8 cellular contexts compared by ENCODE assay signal in the genomic region with DNA sequence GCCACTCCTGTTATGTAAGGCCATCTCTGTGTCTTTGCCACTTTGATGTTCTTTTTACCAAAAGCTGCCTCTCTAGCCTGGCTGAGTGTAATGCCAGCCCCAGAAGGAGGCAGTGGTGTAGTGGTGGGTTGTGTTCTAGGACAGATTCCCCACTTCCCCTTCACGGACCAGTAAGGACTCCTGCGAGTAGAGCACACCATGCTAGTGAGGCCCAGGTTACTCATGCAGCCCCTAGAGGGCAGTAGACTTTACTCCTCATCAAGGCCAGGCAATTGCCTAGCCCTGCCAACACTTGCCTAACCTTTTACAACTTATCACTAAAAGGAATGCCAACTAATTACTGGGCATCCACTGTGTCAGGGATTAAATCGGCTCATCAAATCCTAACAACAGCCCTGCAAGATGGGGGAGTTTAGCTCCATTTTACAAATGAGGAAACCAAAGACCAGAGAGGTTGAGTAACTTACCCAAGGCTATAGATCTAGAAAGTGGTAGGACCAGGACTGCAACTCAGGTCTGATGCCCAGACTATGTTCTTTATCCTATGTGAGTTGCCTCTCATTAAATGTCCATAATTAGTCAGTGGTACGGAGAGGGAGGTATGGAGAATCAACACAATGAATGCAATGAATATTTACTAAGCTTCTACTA.
DNase-seq lines count a peak whose midpoint lies in the region; ATAC-seq, FAIRE-seq and TF ChIP-seq lines count a peak whose summit lies in the region.

No MANE protein-coding gene starts in this region.

- intact Hi-C loops in lower lobe of right lung (cut with DNase I), result no loop called here

- no peak overlapping the region for H3K4me2 ChIP-seq in astrocyte (ENCODE audit: low read length)

- H3K36me3 ChIP-seq in astrocyte (ENCODE audit: insufficient read depth, low read length) (no peaks in the 10 kb centered on the region), lower lobe of right lung (no peaks in the 10 kb centered on the region)

- H4K20me1 ChIP-seq in astrocyte (ENCODE audit: insufficient read depth, low read length), result no peaks in the 10 kb centered on the region

- H3K9me3 Mint-ChIP-seq in astrocyte (ENCODE audit: unreplicated experiment), result no peaks in the 10 kb centered on the region

- no peak overlapping the region for H3K27ac Mint-ChIP-seq in astrocyte (ENCODE audit: unreplicated experiment)

- no peaks in the 10 kb centered on the region for H3K4me1 Mint-ChIP-seq in astrocyte (ENCODE audit: low read depth, unreplicated experiment)

- H3K27me3 Mint-ChIP-seq in astrocyte (ENCODE audit: low read depth, unreplicated experiment), result no peaks in the 10 kb centered on the region

- H3K9ac ChIP-seq in astrocyte (ENCODE audit: low read length), result no peak overlapping the region

- H2AFZ ChIP-seq in astrocyte (ENCODE audit: low read depth, low read length), result no peak overlapping the region

- H3K9me3 ChIP-seq in astrocyte (ENCODE audit: insufficient read depth, low read depth, low read length), result no peaks in the 10 kb centered on the region
- no peaks in the 10 kb centered on the region for H3K9me3 ChIP-seq in lower lobe of right lung

- no peak for FAIRE-seq in astrocyte (lab: Jason Lieb, UNC)

- H3K4me1 ChIP-seq in astrocyte (ENCODE audit: insufficient read depth, low read length), result no peaks in the 10 kb centered on the region
- H3K4me1 ChIP-seq in lower lobe of right lung, result no peaks in the 10 kb centered on the region

- TF ChIP-seq CTCF in 22Rv1 (IDR thresholded peaks at IDR 0.05) (peak; percentile 79), GM12865 (IDR thresholded peaks at IDR 0.05; ENCODE audit: insufficient read depth, low read depth, low read length, missing control alignments) (peak; percentile 76), astrocyte (IDR thresholded peaks at IDR 0.05; ENCODE audit: insufficient read depth, low read depth, low read length) (peak; percentile 19), lower lobe of right lung (IDR thresholded peaks at IDR 0.05) (peak; percentile 55)

- ATAC-seq in HG02763 (IDR thresholded peaks at IDR 0.05; ENCODE audit: unreplicated experiment) (peak; percentile 61), lower lobe of right lung (peak; percentile 88 to 89)

- no peak overlapping the region for H3K27ac ChIP-seq in 22Rv1
- H3K27ac ChIP-seq in astrocyte (ENCODE audit: low read depth, low read length), result no peak overlapping the region
- no peak overlapping the region for H3K27ac ChIP-seq in lower lobe of right lung

- no peak overlapping the region for H3K4me3 Mint-ChIP-seq in astrocyte (ENCODE audit: unreplicated experiment)

- no peaks in the 10 kb centered on the region for H3K79me2 ChIP-seq in astrocyte (ENCODE audit: insufficient read depth, low read length)

- H3K36me3 Mint-ChIP-seq in astrocyte (ENCODE audit: low read depth, unreplicated experiment), result no peaks in the 10 kb centered on the region

- H3K4me3 ChIP-seq in GM12865 (ENCODE audit: low read depth, low read length), result no peak overlapping the region
- no peak overlapping the region for H3K4me3 ChIP-seq in astrocyte (ENCODE audit: insufficient read depth, low read depth, low read length)
- H3K4me3 ChIP-seq in lower lobe of right lung, result no peak overlapping the region

- DNase-seq in GM12865 (ENCODE audit: low read depth), result peak; percentile 73
- DNase-seq in NCI-H2171 (lab: John Stamatoyannopoulos, UW), result peak; percentile 28
- no peak for DNase-seq in astrocyte (ENCODE audit: low read depth)
- DNase-seq in lower lobe of right lung, result no peak
- DNase-seq in COLO829 (ENCODE audit: low spot score), result no peak
- DNase-seq in C1 segment of cervical spinal cord (lab: John Stamatoyannopoulos, UW), result no peak

- no peaks in the 10 kb centered on the region for H3K27me3 ChIP-seq in astrocyte (ENCODE audit: insufficient read depth, low read length)
- H3K27me3 ChIP-seq in lower lobe of right lung (ENCODE audit: low read depth), result no peaks in the 10 kb centered on the region

Comparison
In these comparisons a context has a peak if more than half of its experiments do, and no peak if none do; other contexts are left out.
1. CTCF ChIP-seq: peak in every context shown above with its lines; median percentile 79 in 22Rv1; 76 in GM12865; 55 in lower lobe of right lung; 19 in astrocyte.
2. DNase-seq: peak in GM12865 (single experiment) and NCI-H2171 (single experiment); none in astrocyte (single experiment), lower lobe of right lung (single experiment), COLO829 (single experiment) and C1 segment of cervical spinal cord (0 of 14).